Comparison of ENCODE assay signal across 8 cellular contexts in the genomic region with DNA sequence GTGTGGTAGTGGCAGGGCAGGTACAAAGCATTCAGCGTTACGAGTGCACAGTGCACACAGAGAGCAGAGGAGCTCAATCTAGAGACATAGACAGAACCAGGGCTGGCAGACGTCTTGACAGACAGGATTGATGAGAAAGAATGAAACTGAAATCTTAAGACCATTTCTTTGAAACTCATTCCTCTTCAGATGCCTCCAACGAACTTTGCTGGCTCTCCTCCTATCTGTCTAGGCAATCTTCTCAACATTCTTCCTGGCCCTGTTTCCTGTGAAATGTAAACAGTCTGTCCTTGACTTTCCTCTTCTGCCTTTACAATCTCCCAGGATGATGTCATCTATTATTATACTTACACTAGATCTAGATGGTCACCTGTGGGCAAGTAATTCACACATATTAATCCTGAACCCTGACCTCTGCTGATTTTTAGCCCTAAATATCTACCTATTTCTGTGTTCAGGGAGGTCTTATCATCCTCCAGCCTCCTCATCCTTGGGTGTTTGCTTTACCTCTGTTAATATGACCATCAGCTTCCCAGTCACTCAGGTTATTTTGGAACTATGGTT.
DNase-seq lines count a peak whose midpoint lies in the region; ATAC-seq and TF ChIP-seq lines count a peak whose summit lies in the region.

No MANE protein-coding gene starts in this region.

- H4K20me1 ChIP-seq in SK-N-SH (ENCODE audit: insufficient read depth), result no peaks in the 10 kb centered on the region

- H3K9me2 ChIP-seq in SK-N-SH, result no peaks in the 10 kb centered on the region

- H3K27me3 ChIP-seq in SK-N-SH (ENCODE audit: insufficient read depth), result no peaks in the 10 kb centered on the region
- no peaks in the 10 kb centered on the region for H3K27me3 ChIP-seq in colonic mucosa

- H3K36me3 ChIP-seq in SK-N-SH (replicated peaks in 1 of 2; ENCODE audit: control insufficient read depth in 1 of 2, insufficient read depth in 2 of 2, low read length in 1 of 2) (no peaks in the 10 kb centered on the region), colonic mucosa (no peaks in the 10 kb centered on the region)

- no peak for DNase-seq in SK-N-SH
- DNase-seq in OCI-M1 (lab: John Stamatoyannopoulos, UW), result peak; percentile 82
- DNase-seq in colonic mucosa, result peak; percentile 26
- DNase-seq in stimulated activated naive CD4-positive, alpha-beta T cell treated with Interleukin-2 at 50 U/mL for 16 hours (lab: John Stamatoyannopoulos, UW), result peak; percentile 17
- no peak for DNase-seq in 8988T
- DNase-seq in cerebellar nuclear complex (lab: John Stamatoyannopoulos, UW), result no peak
- no peak for DNase-seq in NCI-H226

- no peaks in the 10 kb centered on the region for H3K4me1 ChIP-seq in SK-N-SH (ENCODE audit: control insufficient read depth in 1 of 2, insufficient read depth in 2 of 2, low read depth in 1 of 2, low read length in 1 of 2)
- no peaks in the 10 kb centered on the region for H3K4me1 ChIP-seq in colonic mucosa

- H3K9me3 ChIP-seq in SK-N-SH (no peaks in the 10 kb centered on the region), colonic mucosa (no peaks in the 10 kb centered on the region)

- TF ChIP-seq EP300 in SK-N-SH (IDR thresholded peaks at IDR 0.05; ENCODE audit: borderline replicate concordance in 1 of 2, low read depth in 1 of 2, low read length in 1 of 2), result no peak

- TF ChIP-seq RAD21 in SK-N-SH (IDR thresholded peaks at IDR 0.05; ENCODE audit: low read length), result no peak

- 30% methylated on average over 4 of the region's 4 CpGs for WGBS in SK-N-SH (ENCODE audit: low lambda C conversion rate)

- POLR2A ChIA-PET in SK-N-SH (lab: Yijun Ruan, JAX), result no interaction called here

- CTCF ChIA-PET in SK-N-SH (lab: Yijun Ruan, JAX), result no interaction called here

- no peak overlapping the region for H3K4me3 ChIP-seq in SK-N-SH (ENCODE audit: low read depth in 2 of 2, low read length in 1 of 2)
- no peak overlapping the region for H3K4me3 ChIP-seq in colonic mucosa

- ATAC-seq in SK-N-SH treated with all-trans-retinoic acid at 6 μM for 48 hours, result no peak

- no peaks in the 10 kb centered on the region for H3K79me2 ChIP-seq in SK-N-SH (ENCODE audit: insufficient read depth)

- H2AFZ ChIP-seq in SK-N-SH (ENCODE audit: low read depth), result no peak overlapping the region

- H3K27ac ChIP-seq in SK-N-SH (ENCODE audit: low read depth in 2 of 2, low read length in 1 of 2), result no peak overlapping the region
- no peak overlapping the region for H3K27ac ChIP-seq in colonic mucosa

- TF ChIP-seq CTCF in SK-N-SH (IDR thresholded peaks at IDR 0.05) (no peak), colonic mucosa (IDR thresholded peaks at IDR 0.05) (no peak)

- H3K4me2 ChIP-seq in SK-N-SH, result no peak overlapping the region

- intact Hi-C loops in colonic mucosa (cut with DNase I), result no loop called here

- H3K9ac ChIP-seq in SK-N-SH, result no peak overlapping the region
- H3K9ac ChIP-seq in colonic mucosa (ENCODE audit: low read depth in 2 of 2, low read length in 2 of 2), result no peak overlapping the region

- no peaks in the 10 kb centered on the region for H3F3A ChIP-seq in SK-N-SH (replicated peaks; ENCODE audit: insufficient read depth)

TF ChIP-seq in SK-N-SH treated with all-trans-retinoic acid at 6 μM for 48 hours, 23 proteins besides CTCF, POLR2A, EP300 and RAD21:
- TF ChIP-seq ZFP3 (CRISPR knock-in tag; IDR thresholded peaks at IDR 0.05), result no peak
- peak; percentile 84 for TF ChIP-seq ZNF70 (CRISPR knock-in tag; IDR thresholded peaks at IDR 0.05)
- TF ChIP-seq TSHZ2 (CRISPR knock-in tag; IDR thresholded peaks at IDR 0.05), result no peak
- TF ChIP-seq, protein P1, sequence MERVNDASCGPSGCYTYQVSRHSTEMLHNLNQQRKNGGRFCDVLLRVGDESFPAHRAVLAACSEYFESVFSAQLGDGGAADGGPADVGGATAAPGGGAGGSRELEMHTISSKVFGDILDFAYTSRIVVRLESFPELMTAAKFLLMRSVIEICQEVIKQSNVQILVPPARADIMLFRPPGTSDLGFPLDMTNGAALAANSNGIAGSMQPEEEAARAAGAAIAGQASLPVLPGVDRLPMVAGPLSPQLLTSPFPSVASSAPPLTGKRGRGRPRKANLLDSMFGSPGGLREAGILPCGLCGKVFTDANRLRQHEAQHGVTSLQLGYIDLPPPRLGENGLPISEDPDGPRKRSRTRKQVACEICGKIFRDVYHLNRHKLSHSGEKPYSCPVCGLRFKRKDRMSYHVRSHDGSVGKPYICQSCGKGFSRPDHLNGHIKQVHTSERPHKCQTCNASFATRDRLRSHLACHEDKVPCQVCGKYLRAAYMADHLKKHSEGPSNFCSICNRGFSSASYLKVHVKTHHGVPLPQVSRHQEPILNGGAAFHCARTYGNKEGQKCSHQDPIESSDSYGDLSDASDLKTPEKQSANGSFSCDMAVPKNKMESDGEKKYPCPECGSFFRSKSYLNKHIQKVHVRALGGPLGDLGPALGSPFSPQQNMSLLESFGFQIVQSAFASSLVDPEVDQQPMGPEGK (CRISPR knock-in tag; IDR thresholded peaks at IDR 0.05; ENCODE audit: borderline replicate concordance), result no peak
- TF ChIP-seq ZNF8 (CRISPR knock-in tag; IDR thresholded peaks at IDR 0.05), result no peak

TF ChIP-seq in SK-N-SH, 30 proteins besides CTCF, POLR2A, EP300 and RAD21:
- TF ChIP-seq YY1 (IDR thresholded peaks at IDR 0.05; ENCODE audit: low read depth) (no peak), MXI1 (IDR thresholded peaks at IDR 0.05; ENCODE audit: low read depth, low read length) (no peak), ZBTB33 (IDR thresholded peaks at IDR 0.05; ENCODE audit: borderline replicate concordance, low read depth) (no peak)

Comparison
In these comparisons a context has a peak if more than half of its experiments do, and no peak if none do; other contexts are left out.
1. DNase-seq: peak in OCI-M1 (single experiment), colonic mucosa (single experiment) and stimulated activated naive CD4-positive, alpha-beta T cell treated with Interleukin-2 at 50 U/mL for 16 hours (single experiment); none in SK-N-SH (single experiment), 8988T (single experiment), cerebellar nuclear complex (0 of 2) and NCI-H226 (single experiment).